30 cellular contexts compared by ENCODE assay signal in genomic region chr12:4346931-4347330, GRCh38. TPM values are rescaled to one million over a fixed set of nuclear protein-coding genes. Genes with fewer than 3 reads are reported as not detected.
"Had no signal": no experiment of that assay in that cellular context is flagged by ENCODE, and none has a peak within 500 bp of the region (broad histone marks: within the 10 kb centered on the region; RNA-seq: fewer than 3 reads in every experiment).

No MANE protein-coding gene starts in this region.

- DNase-seq: activated CD4-positive, alpha-beta memory T cell treated with anti-CD3 and anti-CD28 coated beads for 36 hours; activated CD4-positive, alpha-beta T cell treated with anti-CD3 and anti-CD28 coated beads, Interleukin-2, amount 10 ng/mL, durations not matched to agents 24 days and 14 days; activated CD8-positive, alpha-beta memory T cell treated with anti-CD3 and anti-CD28 coated beads, Interleukin-2, amount 50 U/mL, for 4 hours; activated T-cell treated with anti-CD3 and anti-CD28 coated beads, Interleukin-2, amount 50 U/mL, for 24 hours; anterior cingulate cortex; dorsolateral prefrontal cortex; effector memory CD4-positive, alpha-beta T cell; foreskin fibroblast; heart right ventricle; mesenchymal stem cell; naive thymus-derived CD8-positive, alpha-beta T cell; nucleus accumbens; pancreas; psoas muscle; sigmoid colon; small intestine; stimulated activated CD4-positive, alpha-beta T cell treated with anti-CD3 and anti-CD28 coated beads, Interleukin-4, amount 100 ng/mL, for 4 hours; stimulated activated CD8-positive, alpha-beta memory T cell treated with anti-CD3 and anti-CD28 coated beads, Interleukin-4, amount 100 ng/mL, for 48 hours; stimulated activated naive CD8-positive, alpha-beta T cell treated with anti-CD3 and anti-CD28 coated beads, Interleukin-15, amount 100 ng/mL, for 72 hours; substantia nigra; uterus had no signal

- FAIRE-seq: bronchial epithelial cell, colon, pancreas, small intestine had no signal

RNA-seq across cellular contexts. Expression of gene FGF23, which starts 32.6 kb away (rescaled TPM):
- total RNA-seq: activated CD4-positive, alpha-beta memory T cell treated with anti-CD3 and anti-CD28 coated beads for 36 hours; activated CD4-positive, alpha-beta T cell treated with anti-CD3 and anti-CD28 coated beads, Interleukin-2, amount 10 ng/mL, durations not matched to agents 24 days and 14 days; activated CD8-positive, alpha-beta memory T cell treated with anti-CD3 and anti-CD28 coated beads for 36 hours; activated T-helper 2 cell treated with anti-CD3 and anti-CD28 coated beads, Interferon-gamma antibody, Interleukin-2, Interleukin-4, amounts not matched to agents 10 μg/mL and 5 μg/mL and 100 μg/mL, durations not matched to agents 14 hours and 24 hours and 36 hours; bronchial epithelial cell; dorsolateral prefrontal cortex; fibroblast of lung; kidney epithelial cell; lower leg skin; naive thymus-derived CD8-positive, alpha-beta T cell; pancreas; psoas muscle; sigmoid colon; uterus had no signal
- polyA plus RNA-seq: adipose tissue; esophagus; fibroblast of lung; naive thymus-derived CD8-positive, alpha-beta T cell; pancreas; psoas muscle; sigmoid colon had no signal
